In genomic region chr10:15419279-15419874, GRCh38 we compare ENCODE assay signal across 8 cellular contexts. TPM values are rescaled to one million over a fixed set of nuclear protein-coding genes. Genes with fewer than 3 reads are reported as not detected.
DNase-seq lines count a peak whose midpoint lies in the region; ATAC-seq and TF ChIP-seq lines count a peak whose summit lies in the region.

No MANE protein-coding gene starts in this region.

- TF ChIP-seq CTCF in activated B cell treated with CpG ODN at 0.5 μM for 24 hours (IDR thresholded peaks at IDR 0.05) (peak; percentile 97), fibroblast of the aortic adventitia (IDR thresholded peaks at IDR 0.05; ENCODE audit: insufficient read depth, low read length) (peak; percentile 82)

- no peak overlapping the region for H3K4me3 Mint-ChIP-seq in activated B cell treated with CpG ODN at 0.5 μM for 24 hours
- no peak overlapping the region for H3K4me3 Mint-ChIP-seq in T-helper 2 cell treated with Interferon-gamma antibody and Interleukin-4, amounts not matched to agents 5 μg/mL and 100 μg/mL, for 36 hours

- no peak overlapping the region for H3K27ac Mint-ChIP-seq in activated B cell treated with CpG ODN at 0.5 μM for 24 hours
- H3K27ac Mint-ChIP-seq in T-helper 2 cell treated with Interferon-gamma antibody and Interleukin-4, amounts not matched to agents 5 μg/mL and 100 μg/mL, for 36 hours, result no peak overlapping the region

- in situ Hi-C loops in KBM-7 (cut with MboI; ENCODE audit: low pct_unique_long_range_greater_than_20kb, low sequenced_read_pairs), result no loop called here

- no peaks in the 10 kb centered on the region for H3K4me1 Mint-ChIP-seq in activated B cell treated with CpG ODN at 0.5 μM for 24 hours
- no peaks in the 10 kb centered on the region for H3K4me1 Mint-ChIP-seq in T-helper 2 cell treated with Interferon-gamma antibody and Interleukin-4, amounts not matched to agents 5 μg/mL and 100 μg/mL, for 36 hours (ENCODE audit: low read depth)

- intact Hi-C loops in Right ventricle myocardium superior (cut with DNase I) (no loop called here), Right ventricle myocardium inferior (cut with DNase I) (loop anchor here (5.0 kb wide), 1 partner anchor 207 kb away; no protein-coding TSS in a partner anchor), activated B cell treated with CpG ODN at 0.5 μM for 24 hours (cut with micrococcal nuclease) (no loop called here)

- H3K4me3 ChIP-seq in fibroblast of the aortic adventitia (ENCODE audit: low read depth, low read length), result no peak overlapping the region

- DNase-seq in Right ventricle myocardium superior (no peak), Right ventricle myocardium inferior (ENCODE audit: missing footprints) (no peak), KBM-7 (peak; percentile 59), activated B cell treated with CpG ODN at 0.5 μM for 24 hours (no peak), fibroblast of the aortic adventitia (ENCODE audit: low read depth) (peak; percentile 63), pons (ENCODE audit: low spot score) (peak; percentile 51)
- DNase-seq in T-helper 2 cell treated with Interferon-gamma antibody and Interleukin-4, amounts not matched to agents 5 μg/mL and 100 μg/mL, for 36 hours (ENCODE audit: low spot score), result no peak

- peaks cover 7% of the 10 kb centered on the region for H3K9me3 Mint-ChIP-seq in activated B cell treated with CpG ODN at 0.5 μM for 24 hours
- no peaks in the 10 kb centered on the region for H3K9me3 Mint-ChIP-seq in T-helper 2 cell treated with Interferon-gamma antibody and Interleukin-4, amounts not matched to agents 5 μg/mL and 100 μg/mL, for 36 hours

- CTCF ChIA-PET in activated B cell treated with CpG ODN at 0.5 μM for 24 hours (lab: Charles Lee), result interaction anchor here (1.2 kb wide), 1 partner anchor 14 kb away, joined by 4 read pairs; no protein-coding TSS in a partner anchor

- ATAC-seq in Right ventricle myocardium superior (ENCODE audit: poor library complexity) (peak; percentile 66), Right ventricle myocardium inferior (no peak), activated B cell treated with CpG ODN at 0.5 μM for 24 hours (ENCODE audit: low read depth) (no peak), GM19328 (IDR thresholded peaks at IDR 0.05; ENCODE audit: unreplicated experiment) (no peak)

- POLR2A ChIA-PET in activated B cell treated with CpG ODN at 0.5 μM for 24 hours (lab: Charles Lee), result no interaction called here

- peaks cover 2% of the 10 kb centered on the region for H3K27me3 Mint-ChIP-seq in activated B cell treated with CpG ODN at 0.5 μM for 24 hours
- peaks cover 7% of the 10 kb centered on the region for H3K27me3 Mint-ChIP-seq in T-helper 2 cell treated with Interferon-gamma antibody and Interleukin-4, amounts not matched to agents 5 μg/mL and 100 μg/mL, for 36 hours (ENCODE audit: low read depth)

- no peaks in the 10 kb centered on the region for H3K36me3 Mint-ChIP-seq in activated B cell treated with CpG ODN at 0.5 μM for 24 hours (ENCODE audit: low read depth)
- no peaks in the 10 kb centered on the region for H3K36me3 Mint-ChIP-seq in T-helper 2 cell treated with Interferon-gamma antibody and Interleukin-4, amounts not matched to agents 5 μg/mL and 100 μg/mL, for 36 hours (ENCODE audit: low read depth)

RNA-seq across cellular contexts. Expression of gene FAM171A1, which starts 48.3 kb away (rescaled TPM):
- total RNA-seq in Right ventricle myocardium superior, result 10.3 TPM
- total RNA-seq in Right ventricle myocardium inferior, result 12.2 TPM
- total RNA-seq in activated B cell treated with CpG ODN at 0.5 μM for 24 hours, result 0.05 TPM in 1 of 2 replicates, not detected in the other
- 32.9 and 43.6 TPM in 2 replicates for total RNA-seq in fibroblast of the aortic adventitia (ENCODE audit: low replicate concordance)

Comparison
In these comparisons a context has a peak if more than half of its experiments do, and no peak if none do; other contexts are left out.
1. DNase-seq: peak in KBM-7 (single experiment), fibroblast of the aortic adventitia (single experiment) and pons (single experiment); none in Right ventricle myocardium superior (single experiment), Right ventricle myocardium inferior (single experiment), activated B cell treated with CpG ODN at 0.5 μM for 24 hours (single experiment) and T-helper 2 cell treated with Interferon-gamma antibody and Interleukin-4, amounts not matched to agents 5 μg/mL and 100 μg/mL, for 36 hours (single experiment).
2. RNA of gene FAM171A1, which starts 48.3 kb away (total RNA-seq): 32.9 to 43.6 TPM in fibroblast of the aortic adventitia, 12.2 TPM in Right ventricle myocardium inferior (single experiment) and 10.3 TPM in Right ventricle myocardium superior (single experiment); 0.05 TPM in activated B cell treated with CpG ODN at 0.5 μM for 24 hours; every median in the first group is over 10 times any median in the second.